ENCODE assay signal across 21 cellular contexts in the genomic region with DNA sequence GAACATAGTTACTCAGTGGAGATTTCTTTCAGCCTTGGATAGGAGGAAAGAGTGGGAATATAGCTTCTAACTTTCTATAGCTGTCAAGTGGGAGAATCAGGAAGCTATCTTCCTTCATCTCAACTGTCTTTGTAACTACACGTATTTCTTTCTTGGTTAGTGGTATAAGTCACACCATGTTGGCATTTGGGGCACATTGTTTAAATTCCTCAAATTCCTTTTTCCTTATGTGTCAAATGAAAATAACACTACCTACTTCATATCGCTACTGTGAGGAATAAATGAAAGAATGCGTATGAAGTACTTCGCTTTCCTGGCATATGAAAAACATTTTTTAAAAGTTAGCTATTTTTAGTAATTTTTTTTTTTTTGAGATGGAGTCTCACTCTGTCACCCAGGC.
DNase-seq lines count a peak whose midpoint lies in the region; ATAC-seq, FAIRE-seq and TF ChIP-seq lines count a peak whose summit lies in the region.
"Had no signal": no experiment of that assay in that cellular context is flagged by ENCODE, and none has a peak within 500 bp of the region (broad histone marks: within the 10 kb centered on the region; RNA-seq: fewer than 3 reads in every experiment).

No MANE protein-coding gene starts in this region.

- H2AFZ ChIP-seq in GM23338 (no peak overlapping the region), endothelial cell of umbilical vein (ENCODE audit: low read depth, low read length) (no peak overlapping the region)
- H2AFZ ChIP-seq: hepatocyte had no signal

- H3K27me3 ChIP-seq in GM23338 (ENCODE audit: insufficient read depth) (no peaks in the 10 kb centered on the region), RWPE2 (ENCODE audit: insufficient read depth, poor library complexity, severe bottlenecking) (no peaks in the 10 kb centered on the region), endothelial cell of umbilical vein (ENCODE audit: control insufficient read depth in 2 of 2, insufficient read depth in 2 of 2, low read length in 2 of 2) (no peaks in the 10 kb centered on the region), stomach (no peaks in the 10 kb centered on the region)
- H3K27me3 ChIP-seq: BE2C, hepatocyte, suprapubic skin had no signal

- TF ChIP-seq CTCF in GM23338 (conservative IDR thresholded peaks at IDR 0.05; ENCODE audit: low read depth in 2 of 2) (no peak), RWPE2 (IDR thresholded peaks at IDR 0.05; ENCODE audit: poor library complexity, severe bottlenecking) (no peak), endothelial cell of umbilical vein (IDR thresholded peaks at IDR 0.05; ENCODE audit: extremely low read depth in 1 of 2, insufficient read depth in 1 of 2, low read depth in 1 of 2, low read length in 2 of 2) (no peak), retinal pigment epithelial cell (conservative IDR thresholded peaks at IDR 0.05; ENCODE audit: low read depth, low read length) (no peak), stomach (IDR thresholded peaks at IDR 0.05) (no peak)

- POLR2A ChIA-PET in endothelial cell of umbilical vein (lab: Charles Lee) = no interaction called here

- BruUV-seq in endothelial cell of umbilical vein (replicated peaks; lab: Mats Ljungman, UMichigan) = no TSS peak

- no peaks in the 10 kb centered on the region for H3K79me2 ChIP-seq in GM23338 (replicated peaks; ENCODE audit: insufficient read depth)
- no peaks in the 10 kb centered on the region for H3K79me2 ChIP-seq in endothelial cell of umbilical vein (ENCODE audit: control insufficient read depth, insufficient read depth, low read length)
- H3K79me2 ChIP-seq: hepatocyte had no signal

- H3K4me2 ChIP-seq in GM23338 = no peak overlapping the region
- H3K4me2 ChIP-seq in endothelial cell of umbilical vein (ENCODE audit: insufficient read depth, low read length) = peak overlapping the region; percentile 36
- H3K4me2 ChIP-seq: hepatocyte had no signal

- H3K4me3 Mint-ChIP-seq in GM23338 = no peak overlapping the region
- H3K4me3 Mint-ChIP-seq: nephron progenitor cell had no signal

- H3K27ac ChIP-seq in GM23338 (ENCODE audit: low read depth) = no peak overlapping the region
- peak overlapping the region; percentile 26 for H3K27ac ChIP-seq in RWPE2 (ENCODE audit: poor library complexity, severe bottlenecking)
- peak overlapping the region; percentile 23 for H3K27ac ChIP-seq in endothelial cell of umbilical vein (ENCODE audit: insufficient read depth, low read depth, low read length)
- no peak overlapping the region for H3K27ac ChIP-seq in stomach
- H3K27ac ChIP-seq: hepatocyte, prostate gland, suprapubic skin had no signal

- H3K4me1 Mint-ChIP-seq in GM23338 = no peaks in the 10 kb centered on the region
- H3K4me1 Mint-ChIP-seq: nephron progenitor cell had no signal

- no peak for TF ChIP-seq EP300 in stomach (IDR thresholded peaks at IDR 0.05)

- H3K9me3 Mint-ChIP-seq in GM23338 = no peaks in the 10 kb centered on the region; the same call in 2 of the 3 replicates
- H3K9me3 Mint-ChIP-seq: activated T-helper 2 cell treated with anti-CD3 and anti-CD28 coated beads, Interferon-gamma antibody, Interleukin-2, Interleukin-4, amounts not matched to agents 10 μg/mL and 5 μg/mL and 100 μg/mL, durations not matched to agents 14 hours and 24 hours and 36 hours had no signal

- WGBS in stomach, 5 donors = 80 to 86% (median 82%) methylated on average over 4 of the region's 4 CpGs

- no peaks in the 10 kb centered on the region for H3K9me1 ChIP-seq in endothelial cell of umbilical vein (replicated peaks; ENCODE audit: control insufficient read depth, extremely low read depth, insufficient read depth, low read length)

- peaks cover 10% of the 10 kb centered on the region; the same call in 1 of the 2 replicates for H3K9me2 ChIP-seq in GM23338 (ENCODE audit: insufficient read depth)

- H4K20me1 ChIP-seq in GM23338 (replicated peaks; ENCODE audit: insufficient read depth) (no peaks in the 10 kb centered on the region), endothelial cell of umbilical vein (replicated peaks; ENCODE audit: control insufficient read depth, extremely low read depth, insufficient read depth, low read length) (no peaks in the 10 kb centered on the region)

- CTCF ChIA-PET in endothelial cell of umbilical vein (lab: Charles Lee) = no interaction called here

- H3K4me3 ChIP-seq in GM23338 (no peak overlapping the region), RWPE2 (ENCODE audit: severe bottlenecking) (no peak overlapping the region), endothelial cell of umbilical vein (replicated peaks in 1 of 3; ENCODE audit: insufficient read depth in 1 of 3, low read depth in 1 of 3, low read length in 3 of 3) (no peak overlapping the region), retinal pigment epithelial cell (ENCODE audit: low read length) (no peak overlapping the region), stomach (no peak overlapping the region)
- H3K4me3 ChIP-seq: hepatocyte, prostate gland, suprapubic skin had no signal

- FAIRE-seq in endothelial cell of umbilical vein (lab: Jason Lieb, UNC) = no peak

- ATAC-seq in GM23338 (no peak), RWPE2 (ENCODE audit: low read depth) (peak; percentile 73), GM18520 (IDR thresholded peaks at IDR 0.05; ENCODE audit: unreplicated experiment) (no peak)

- DNase-seq in GM23338 (ENCODE audit: low spot score) = peak; percentile 17
- no peak for DNase-seq in RWPE2 (ENCODE audit: low spot score)
- DNase-seq in endothelial cell of umbilical vein (ENCODE audit: low read depth, low spot score) = peak; percentile 13
- DNase-seq in retinal pigment epithelial cell (ENCODE audit: low read depth) = peak; percentile 30
- no peak for DNase-seq in amniotic stem cell (lab: John Stamatoyannopoulos, UW)
- no peak for DNase-seq in NCI-H1092 (lab: John Stamatoyannopoulos, UW)
- no peak for DNase-seq in stomach
- DNase-seq: activated CD4-positive, alpha-beta T cell treated with anti-CD3 and anti-CD28 coated beads for 1 hour; BE2C; effector memory CD4-positive, alpha-beta T cell; IMR-90; MV-4-11; NCI-H2081 treated with DMSO at 0.1 percent for 48 hours; NCI-H524; nephron progenitor cell; SHP77 treated with DMSO at 0.1 percent for 48 hours had no signal

- no peak overlapping the region for H3K27ac Mint-ChIP-seq in GM23338
- H3K27ac Mint-ChIP-seq: activated T-helper 2 cell treated with anti-CD3 and anti-CD28 coated beads, Interferon-gamma antibody, Interleukin-2, Interleukin-4, amounts not matched to agents 10 μg/mL and 5 μg/mL and 100 μg/mL, durations not matched to agents 14 hours and 24 hours and 36 hours; nephron progenitor cell had no signal

- dilution Hi-C loops in endothelial cell of umbilical vein (cut with MboI; ENCODE audit: extremely low pct_ligation_motif_present, low sequenced_read_pairs) = no loop called here

- H3K27me3 Mint-ChIP-seq in GM23338 (ENCODE audit: insufficient read depth, low read depth, poor library complexity) = no peaks in the 10 kb centered on the region

- H3K36me3 ChIP-seq in GM23338 (ENCODE audit: insufficient read depth) (no peaks in the 10 kb centered on the region), RWPE2 (ENCODE audit: low read depth) (no peaks in the 10 kb centered on the region), endothelial cell of umbilical vein (ENCODE audit: control insufficient read depth in 2 of 2, extremely low read depth in 1 of 2, insufficient read depth in 2 of 2, low read length in 2 of 2) (no peaks in the 10 kb centered on the region), stomach (no peaks in the 10 kb centered on the region)
- H3K36me3 ChIP-seq: BE2C, prostate gland, suprapubic skin had no signal

- H3K36me3 Mint-ChIP-seq in GM23338 (ENCODE audit: low read depth) = no peaks in the 10 kb centered on the region

- H3K4me1 ChIP-seq in GM23338 (ENCODE audit: insufficient read depth) (no peaks in the 10 kb centered on the region), RWPE2 (ENCODE audit: insufficient read depth, poor library complexity, severe bottlenecking) (peaks cover 4% of the 10 kb centered on the region), endothelial cell of umbilical vein (ENCODE audit: control insufficient read depth, extremely low read depth, insufficient read depth, low read length) (peaks cover 3% of the 10 kb centered on the region), stomach (no peaks in the 10 kb centered on the region)
- H3K4me1 ChIP-seq: BE2C, prostate gland, suprapubic skin had no signal

- H3K9ac ChIP-seq in endothelial cell of umbilical vein (replicated peaks; ENCODE audit: extremely low read depth, insufficient read depth, low read length) = peak overlapping the region; percentile 9

- TF ChIP-seq POLR2A in endothelial cell of umbilical vein (IDR thresholded peaks at IDR 0.05; ENCODE audit: low read depth, low read length) (no peak), stomach (IDR thresholded peaks at IDR 0.05) (no peak)

- no peaks in the 10 kb centered on the region for H3F3A ChIP-seq in GM23338 (replicated peaks; ENCODE audit: low read depth)

- H3K9me3 ChIP-seq in RWPE2 (ENCODE audit: severe bottlenecking) = no peaks in the 10 kb centered on the region
- no peaks in the 10 kb centered on the region for H3K9me3 ChIP-seq in endothelial cell of umbilical vein (replicated peaks; ENCODE audit: control insufficient read depth, insufficient read depth, low read length)
- H3K9me3 ChIP-seq in stomach = no peaks in the 10 kb centered on the region
- H3K9me3 ChIP-seq: BE2C, prostate gland, suprapubic skin had no signal

- intact Hi-C loops in endothelial cell of umbilical vein (cut with micrococcal nuclease) = no loop called here
- intact Hi-C loops in stomach (cut with DNase I; ENCODE audit: low total_unique reads) = no loop called here

TF ChIP-seq in GM23338, 12 proteins besides CTCF, POLR2A, EP300 and RAD21 (continues in another document):
- TF ChIP-seq CREB1 (CRISPR knock-in tag; IDR thresholded peaks at IDR 0.05; ENCODE audit: low read depth) (no peak), JUNB (IDR thresholded peaks at IDR 0.05; ENCODE audit: unreplicated experiment) (no peak), NANOG (IDR thresholded peaks at IDR 0.05; ENCODE audit: borderline replicate concordance) (no peak)

TF ChIP-seq in endothelial cell of umbilical vein, 7 proteins besides CTCF, POLR2A, EP300 and RAD21:
- no peak for TF ChIP-seq EZH2 (IDR thresholded peaks at IDR 0.05; ENCODE audit: borderline replicate concordance, low read depth, low read length, severe bottlenecking)
- no peak for TF ChIP-seq GATA2 (IDR thresholded peaks at IDR 0.05; ENCODE audit: insufficient read depth, insufficient read length, low read depth, low read length)
- no peak for TF ChIP-seq JUN (IDR thresholded peaks at IDR 0.05; ENCODE audit: borderline replicate concordance, insufficient read depth, insufficient read length, low read depth)
- no peak for TF ChIP-seq FOS (IDR thresholded peaks at IDR 0.05; ENCODE audit: borderline replicate concordance, insufficient read depth, low read length)
- TF ChIP-seq POLR2AphosphoS5 (IDR thresholded peaks at IDR 0.05; ENCODE audit: insufficient read depth, low read depth, low read length) = no peak
- TF ChIP-seq, protein P1, sequence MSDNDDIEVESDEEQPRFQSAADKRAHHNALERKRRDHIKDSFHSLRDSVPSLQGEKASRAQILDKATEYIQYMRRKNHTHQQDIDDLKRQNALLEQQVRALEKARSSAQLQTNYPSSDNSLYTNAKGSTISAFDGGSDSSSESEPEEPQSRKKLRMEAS (IDR thresholded peaks at IDR 0.05; ENCODE audit: insufficient read depth, insufficient read length) = no peak
TF ChIP-seq in endothelial cell of umbilical vein: peak in this region for 0.

Comparison
In these comparisons a context has a peak if more than half of its experiments do, and no peak if none do; other contexts are left out.
1. DNase-seq: peak in GM23338 (single experiment), endothelial cell of umbilical vein (single experiment) and retinal pigment epithelial cell (single experiment); none in RWPE2 (single experiment), amniotic stem cell (single experiment), NCI-H1092 (single experiment) and stomach (single experiment).
2. H3K27ac ChIP-seq: peak in RWPE2 (single experiment) and endothelial cell of umbilical vein (single experiment); none in GM23338 (single experiment) and stomach (0 of 5).